8 cellular contexts compared by ENCODE assay signal in genomic region chr16:29678691-29679267, GRCh38. TPM values are rescaled to one million over a fixed set of nuclear protein-coding genes. Genes with fewer than 3 reads are reported as not detected.
A peak's percentile ranks its signal among the peaks of the same experiment; 100 is the strongest.
DNase-seq lines count a peak whose midpoint lies in the region; ATAC-seq and TF ChIP-seq lines count a peak whose summit lies in the region.

Gene QPRT, plus strand, starts transcription at chr16:29679180. Its CDS starts 18 bp downstream, at chr16:29679198.

- no peaks in the 10 kb centered on the region for H3K27me3 Mint-ChIP-seq in CD4-positive, alpha-beta memory T cell
- H3K27me3 Mint-ChIP-seq in nephron progenitor cell (ENCODE audit: low read depth, poor library complexity) = no peaks in the 10 kb centered on the region

- H3K4me1 ChIP-seq in CD4-positive, alpha-beta memory T cell (ENCODE audit: insufficient read depth, low read length) = peaks cover 24% of the 10 kb centered on the region

- H3K4me3 Mint-ChIP-seq in CD4-positive, alpha-beta memory T cell = peak within 1 kb of the TSS; percentile 56 to 80 (median 70)
- H3K4me3 Mint-ChIP-seq in nephron progenitor cell = peak within 1 kb of the TSS; percentile 87

- no peak for TF ChIP-seq CTCF in nephron progenitor cell (IDR thresholded peaks at IDR 0.05)

- H3K36me3 Mint-ChIP-seq in CD4-positive, alpha-beta memory T cell = peaks cover 0 to 2% of the 10 kb centered on the region in 2 donors
- peaks cover 31% of the 10 kb centered on the region for H3K36me3 Mint-ChIP-seq in nephron progenitor cell (ENCODE audit: low read depth)

- CTCF ChIA-PET in CD4-positive, alpha-beta memory T cell (lab: Charles Lee; ENCODE audit: partially characterized antibody) = interaction anchor here (0.6 to 1.8 kb wide), 6 partner anchors 12 to 376 kb away, joined by 3 to 9 read pairs (median 3); partner anchors contain the start of gene SPN

- peak within 1 kb of the TSS; percentile 9 to 36 for H3K4me3 ChIP-seq in CD4-positive, alpha-beta memory T cell (ENCODE audit: low read length in 2 of 2)

- ATAC-seq in HG02870 (IDR thresholded peaks at IDR 0.05; ENCODE audit: unreplicated experiment) (no peak), GM18520 (IDR thresholded peaks at IDR 0.05; ENCODE audit: unreplicated experiment) (no peak)

- no peaks in the 10 kb centered on the region for H3K27me3 ChIP-seq in CD4-positive, alpha-beta memory T cell (ENCODE audit: insufficient read depth, low read length)

- no peak within 1 kb of the TSS for H3K27ac ChIP-seq in CD4-positive, alpha-beta memory T cell (ENCODE audit: low read depth, low read length)

- peak within 1 kb of the TSS; percentile 50 to 95 (median 86) for H3K27ac Mint-ChIP-seq in CD4-positive, alpha-beta memory T cell
- H3K27ac Mint-ChIP-seq in nephron progenitor cell = peak within 1 kb of the TSS; percentile 99

- peaks cover 0 to 2% (median 0%) of the 10 kb centered on the region in 8 donors for H3K9me3 Mint-ChIP-seq in CD4-positive, alpha-beta memory T cell
- H3K9me3 Mint-ChIP-seq in nephron progenitor cell = peaks cover 9% of the 10 kb centered on the region

- intact Hi-C loops in CD4-positive, alpha-beta memory T cell (cut with micrococcal nuclease) = loop anchor here (2.0 kb wide), 1 partner anchor 14 kb away; no protein-coding TSS in a partner anchor

- POLR2A ChIA-PET in CD4-positive, alpha-beta memory T cell (lab: Charles Lee; ENCODE audit: partially characterized antibody) = interaction anchor here (0.6 to 7.9 kb wide), 5 partner anchors 11 to 111 kb away, joined by 3 to 75 read pairs (median 3); partner anchors contain the start of gene SPN

- peaks cover 12 to 35% (median 15%) of the 10 kb centered on the region in 4 donors for H3K4me1 Mint-ChIP-seq in CD4-positive, alpha-beta memory T cell
- H3K4me1 Mint-ChIP-seq in nephron progenitor cell = peaks cover 45% of the 10 kb centered on the region

- DNase-seq in CD4-positive, alpha-beta memory T cell = no peak
- DNase-seq in HCEC 1CT = peak; percentile 36
- peak; percentile 70 for DNase-seq in UCSD-AML1 (lab: John Stamatoyannopoulos, UW; ENCODE audit: unreplicated experiment)
- peak; percentile 33 for DNase-seq in fibroblast of the conjunctiva (ENCODE audit: low read depth)
- DNase-seq in nephron progenitor cell = peak; percentile 81
- DNase-seq in stimulated activated CD4-positive, alpha-beta T cell treated with anti-CD3 and anti-CD28 coated beads, Interleukin-12 subunit alpha, Interleukin-12 subunit beta, amount 100 ng/mL, for 4 hours = no peak

- H3K36me3 ChIP-seq in CD4-positive, alpha-beta memory T cell (ENCODE audit: insufficient read depth, low read length) = no peaks in the 10 kb centered on the region

- H3K9me3 ChIP-seq in CD4-positive, alpha-beta memory T cell (ENCODE audit: control insufficient read depth in 1 of 2, low read length in 2 of 2) = no peaks in the 10 kb centered on the region

RNA-seq across cellular contexts. Expression of gene QPRT, which starts in this region (rescaled TPM):
- total RNA-seq in CD4-positive, alpha-beta memory T cell = 1 to 10 TPM in 1 of 2 experiments, under 1 TPM in 1; 0.99 to 1.1 TPM
- polyA plus RNA-seq in CD4-positive, alpha-beta memory T cell = under 1 TPM; 0.53 to 0.69 TPM

Comparison
In these comparisons a context has a peak if more than half of its experiments do, and no peak if none do; other contexts are left out.
1. DNase-seq: peak in HCEC 1CT (single experiment), UCSD-AML1 (single experiment), fibroblast of the conjunctiva (single experiment) and nephron progenitor cell (single experiment); none in CD4-positive, alpha-beta memory T cell (0 of 5) and stimulated activated CD4-positive, alpha-beta T cell treated with anti-CD3 and anti-CD28 coated beads, Interleukin-12 subunit alpha, Interleukin-12 subunit beta, amount 100 ng/mL, for 4 hours (single experiment).